Comparison of ENCODE assay signal across 13 cellular contexts in genomic region chr15:30882861-30883433, GRCh38. TPM values are rescaled to one million over a fixed set of nuclear protein-coding genes. Genes with fewer than 3 reads are reported as not detected.
A peak's percentile ranks its signal among the peaks of the same experiment; 100 is the strongest.
DNase-seq lines count a peak whose midpoint lies in the region; ATAC-seq and TF ChIP-seq lines count a peak whose summit lies in the region.
"Had no signal": no experiment of that assay in that cellular context is flagged by ENCODE, and none has a peak within 500 bp of the region (broad histone marks: within the 10 kb centered on the region; RNA-seq: fewer than 3 reads in every experiment).

No MANE protein-coding gene starts in this region.

- no peak for TF ChIP-seq CTCF in natural killer cell (IDR thresholded peaks at IDR 0.05)

- peaks cover 8% of the 10 kb centered on the region for H3K27me3 Mint-ChIP-seq in activated naive CD8-positive, alpha-beta T cell treated with anti-CD3 and anti-CD28 coated beads, Interleukin-2, amount 10 ng/mL, durations not matched to agents 7 days and 5 days
- H3K27me3 Mint-ChIP-seq in stimulated activated naive CD8-positive, alpha-beta T cell treated with anti-CD3 and anti-CD28 coated beads, Interleukin-15, amount 100 ng/mL, for 72 hours, result no peaks in the 10 kb centered on the region
- peaks cover 0 to 20% of the 10 kb centered on the region in 2 donors for H3K27me3 Mint-ChIP-seq in natural killer cell (ENCODE audit: low read depth in 2 of 2)
- H3K27me3 Mint-ChIP-seq: dendritic cell treated with granulocyte-macrophage colony-stimulating factor and Interleukin-4, amounts not matched to agents 40 ng/mL and 50 ng/mL, for 4 days had no signal

- peak; percentile 29 for DNase-seq in activated CD8-positive, alpha-beta memory T cell treated with anti-CD3 and anti-CD28 coated beads, Interleukin-2, amount 50 U/mL, for 4 hours
- no peak for DNase-seq in activated CD8-positive, alpha-beta memory T cell treated with anti-CD3 and anti-CD28 coated beads, Interleukin-2, amount 50 U/mL, for 48 hours
- peak; percentile 16 to 23 for DNase-seq in activated CD4-positive, alpha-beta T cell treated with anti-CD3 and anti-CD28 coated beads, Interleukin-2, amount 50 U/mL, for 4 hours
- DNase-seq in activated naive CD8-positive, alpha-beta T cell treated with anti-CD3 and anti-CD28 coated beads, Interleukin-2, amount 10 ng/mL, durations not matched to agents 7 days and 5 days, result peak; percentile 48
- DNase-seq in stimulated activated naive CD8-positive, alpha-beta T cell treated with anti-CD3 and anti-CD28 coated beads, Interleukin-15, amount 100 ng/mL, for 72 hours, result peak; percentile 15 to 26
- DNase-seq in natural killer cell, result no peak
- DNase-seq: DND-41; NCI-H2029 treated with DMSO at 0.1 percent for 48 hours; NCI-H69; stimulated activated naive B cell treated with anti-CD40 and anti-IgM and Interleukin-4, amounts not matched to agents 10 μg/mL and 1 μg/mL and 100 μg/mL, for 72 hours had no signal

- peaks cover 15% of the 10 kb centered on the region for H3K36me3 Mint-ChIP-seq in activated naive CD8-positive, alpha-beta T cell treated with anti-CD3 and anti-CD28 coated beads, Interleukin-2, amount 10 ng/mL, durations not matched to agents 7 days and 5 days
- H3K36me3 Mint-ChIP-seq in natural killer cell, result no peaks in the 10 kb centered on the region

- peak overlapping the region; percentile 47 for H3K27ac Mint-ChIP-seq in activated naive CD8-positive, alpha-beta T cell treated with anti-CD3 and anti-CD28 coated beads, Interleukin-2, amount 10 ng/mL, durations not matched to agents 7 days and 5 days
- no peak overlapping the region for H3K27ac Mint-ChIP-seq in stimulated activated naive CD8-positive, alpha-beta T cell treated with anti-CD3 and anti-CD28 coated beads, Interleukin-15, amount 100 ng/mL, for 72 hours
- no peak overlapping the region for H3K27ac Mint-ChIP-seq in natural killer cell
- H3K27ac Mint-ChIP-seq: dendritic cell treated with granulocyte-macrophage colony-stimulating factor and Interleukin-4, amounts not matched to agents 40 ng/mL and 50 ng/mL, for 4 days; stimulated activated naive B cell treated with anti-CD40 and anti-IgM and Interleukin-4, amounts not matched to agents 10 μg/mL and 1 μg/mL and 100 μg/mL, for 72 hours had no signal

- POLR2A ChIA-PET in activated naive CD8-positive, alpha-beta T cell treated with anti-CD3 and anti-CD28 coated beads, Interleukin-2, amount 10 ng/mL, durations not matched to agents 7 days and 5 days (lab: Charles Lee), result no interaction called here

- peaks cover 7% of the 10 kb centered on the region for H3K4me1 Mint-ChIP-seq in activated naive CD8-positive, alpha-beta T cell treated with anti-CD3 and anti-CD28 coated beads, Interleukin-2, amount 10 ng/mL, durations not matched to agents 7 days and 5 days
- H3K4me1 Mint-ChIP-seq in stimulated activated naive CD8-positive, alpha-beta T cell treated with anti-CD3 and anti-CD28 coated beads, Interleukin-15, amount 100 ng/mL, for 72 hours, result peaks cover 9% of the 10 kb centered on the region
- no peaks in the 10 kb centered on the region for H3K4me1 Mint-ChIP-seq in natural killer cell
- H3K4me1 Mint-ChIP-seq: stimulated activated naive B cell treated with anti-CD40 and anti-IgM and Interleukin-4, amounts not matched to agents 10 μg/mL and 1 μg/mL and 100 μg/mL, for 72 hours had no signal

- intact Hi-C loops in natural killer cell (cut with micrococcal nuclease), result no loop called here

- H3K4me3 Mint-ChIP-seq in activated naive CD8-positive, alpha-beta T cell treated with anti-CD3 and anti-CD28 coated beads, Interleukin-2, amount 10 ng/mL, durations not matched to agents 7 days and 5 days, result no peak overlapping the region
- no peak overlapping the region for H3K4me3 Mint-ChIP-seq in stimulated activated naive CD8-positive, alpha-beta T cell treated with anti-CD3 and anti-CD28 coated beads, Interleukin-15, amount 100 ng/mL, for 72 hours
- H3K4me3 Mint-ChIP-seq in natural killer cell, result no peak overlapping the region
- H3K4me3 Mint-ChIP-seq: dendritic cell treated with granulocyte-macrophage colony-stimulating factor and Interleukin-4, amounts not matched to agents 40 ng/mL and 50 ng/mL, for 4 days; stimulated activated naive B cell treated with anti-CD40 and anti-IgM and Interleukin-4, amounts not matched to agents 10 μg/mL and 1 μg/mL and 100 μg/mL, for 72 hours had no signal

- no peaks in the 10 kb centered on the region for H3K9me3 Mint-ChIP-seq in activated naive CD8-positive, alpha-beta T cell treated with anti-CD3 and anti-CD28 coated beads, Interleukin-2, amount 10 ng/mL, durations not matched to agents 7 days and 5 days
- no peaks in the 10 kb centered on the region for H3K9me3 Mint-ChIP-seq in stimulated activated naive CD8-positive, alpha-beta T cell treated with anti-CD3 and anti-CD28 coated beads, Interleukin-15, amount 100 ng/mL, for 72 hours
- H3K9me3 Mint-ChIP-seq in natural killer cell, result no peaks in the 10 kb centered on the region

- peak; percentile 98 for ATAC-seq in activated naive CD8-positive, alpha-beta T cell treated with anti-CD3 and anti-CD28 coated beads, Interleukin-2, amount 10 ng/mL, durations not matched to agents 7 days and 5 days (ENCODE audit: low read depth)
- peak; percentile 77 for ATAC-seq in stimulated activated naive CD8-positive, alpha-beta T cell treated with anti-CD3 and anti-CD28 coated beads, Interleukin-15, amount 100 ng/mL, for 72 hours
- no peak for ATAC-seq in HG03139 (IDR thresholded peaks at IDR 0.05; ENCODE audit: unreplicated experiment)
- ATAC-seq in natural killer cell, result no peak
- no peak for ATAC-seq in HG03175 (IDR thresholded peaks at IDR 0.05; ENCODE audit: unreplicated experiment)
- ATAC-seq: stimulated activated naive B cell treated with anti-CD40 and anti-IgM and Interleukin-4, amounts not matched to agents 10 μg/mL and 1 μg/mL and 100 μg/mL, for 72 hours had no signal

RNA-seq across cellular contexts. Expression of gene FAN1, which starts 20.8 kb away (rescaled TPM):
- total RNA-seq in activated naive CD8-positive, alpha-beta T cell treated with anti-CD3 and anti-CD28 coated beads, Interleukin-2, amount 10 ng/mL, durations not matched to agents 7 days and 5 days, result 10 to 100 TPM; 23.9 to 25.8 TPM
- total RNA-seq in natural killer cell, result 10 to 100 TPM in 2 of 3 donors, 1 to 10 TPM in 1; 9.1 to 18.8 (median 15.3) TPM

Comparison
In these comparisons a context has a peak if more than half of its experiments do, and no peak if none do; other contexts are left out.
1. DNase-seq: peak in activated CD8-positive, alpha-beta memory T cell treated with anti-CD3 and anti-CD28 coated beads, Interleukin-2, amount 50 U/mL, for 4 hours (single experiment), activated CD4-positive, alpha-beta T cell treated with anti-CD3 and anti-CD28 coated beads, Interleukin-2, amount 50 U/mL, for 4 hours (2 of 2), activated naive CD8-positive, alpha-beta T cell treated with anti-CD3 and anti-CD28 coated beads, Interleukin-2, amount 10 ng/mL, durations not matched to agents 7 days and 5 days (single experiment) and stimulated activated naive CD8-positive, alpha-beta T cell treated with anti-CD3 and anti-CD28 coated beads, Interleukin-15, amount 100 ng/mL, for 72 hours (2 of 2); none in activated CD8-positive, alpha-beta memory T cell treated with anti-CD3 and anti-CD28 coated beads, Interleukin-2, amount 50 U/mL, for 48 hours (single experiment) and natural killer cell (single experiment).
2. ATAC-seq: peak in activated naive CD8-positive, alpha-beta T cell treated with anti-CD3 and anti-CD28 coated beads, Interleukin-2, amount 10 ng/mL, durations not matched to agents 7 days and 5 days (single experiment) and stimulated activated naive CD8-positive, alpha-beta T cell treated with anti-CD3 and anti-CD28 coated beads, Interleukin-15, amount 100 ng/mL, for 72 hours (single experiment); none in HG03139 (single experiment), natural killer cell (0 of 3) and HG03175 (single experiment).